In genomic region chr4:11281720-11282119, GRCh38 we compare ENCODE assay signal across 23 cellular contexts.
"Had no signal": no experiment of that assay in that cellular context is flagged by ENCODE, and none has a peak within 500 bp of the region (broad histone marks: within the 10 kb centered on the region; RNA-seq: fewer than 3 reads in every experiment).

No MANE protein-coding gene starts in this region.

- ATAC-seq: activated CD8-positive, alpha-beta T cell treated with anti-CD3 and anti-CD28 coated beads, Interleukin-2, amount 10 ng/mL, durations not matched to agents 7 days and 5 days; activated naive CD8-positive, alpha-beta T cell treated with anti-CD3 and anti-CD28 coated beads, Interleukin-2, amount 50 U/mL, for 24 hours; heart left ventricle; left lobe of liver; lower lobe of right lung; stimulated activated naive CD8-positive, alpha-beta T cell treated with anti-CD3 and anti-CD28 coated beads, Interleukin-15, amount 100 ng/mL, for 72 hours had no signal

- FAIRE-seq: frontal cortex, kidney had no signal

- H3K4me3 ChIP-seq: coronary artery, heart left ventricle, lower lobe of right lung, spleen, suprapubic skin, tibial nerve had no signal

- H3K27me3 ChIP-seq: brain microvascular endothelial cell, spleen, suprapubic skin, tibial nerve had no signal

- H3K4me1 ChIP-seq: heart left ventricle, lower lobe of right lung, suprapubic skin, tibial nerve had no signal

- H3K9me3 ChIP-seq: lower lobe of right lung, suprapubic skin had no signal

- H3K27ac ChIP-seq: brain microvascular endothelial cell, coronary artery, heart left ventricle, lower lobe of right lung, spleen, suprapubic skin, tibial nerve had no signal

- H3K36me3 ChIP-seq: brain microvascular endothelial cell, heart left ventricle, lower lobe of right lung, spleen, suprapubic skin, tibial nerve had no signal

- DNase-seq: activated CD4-positive, alpha-beta T cell treated with anti-CD3 and anti-CD28 coated beads for 1 hour; activated CD4-positive, alpha-beta T cell treated with anti-CD3 and anti-CD28 coated beads, Interleukin-2, amount 50 U/mL, for 1 hour; activated CD8-positive, alpha-beta T cell treated with anti-CD3 and anti-CD28 coated beads, Interleukin-2, amount 10 ng/mL, durations not matched to agents 7 days and 5 days; activated gamma-delta T cell; activated naive CD4-positive, alpha-beta T cell treated with anti-CD3 and anti-CD28 coated beads, Interleukin-2, amount 50 U/mL, for 16 hours; activated naive CD8-positive, alpha-beta T cell treated with anti-CD3 and anti-CD28 coated beads, Interleukin-2, amount 50 U/mL, for 24 hours; brain microvascular endothelial cell; endodermal cell; heart left ventricle; kidney; lower lobe of right lung; naive B cell; nucleus accumbens; posterior cingulate gyrus; spleen; stimulated activated CD4-positive, alpha-beta T cell treated with anti-CD3 and anti-CD28 coated beads, Interleukin-4, amount 100 ng/mL, for 1 hour; stimulated activated naive CD8-positive, alpha-beta T cell treated with anti-CD3 and anti-CD28 coated beads, Interleukin-15, amount 100 ng/mL, for 72 hours; T-helper 9 cell had no signal
